ENCODE assay signal across 28 cellular contexts in the genomic region with DNA sequence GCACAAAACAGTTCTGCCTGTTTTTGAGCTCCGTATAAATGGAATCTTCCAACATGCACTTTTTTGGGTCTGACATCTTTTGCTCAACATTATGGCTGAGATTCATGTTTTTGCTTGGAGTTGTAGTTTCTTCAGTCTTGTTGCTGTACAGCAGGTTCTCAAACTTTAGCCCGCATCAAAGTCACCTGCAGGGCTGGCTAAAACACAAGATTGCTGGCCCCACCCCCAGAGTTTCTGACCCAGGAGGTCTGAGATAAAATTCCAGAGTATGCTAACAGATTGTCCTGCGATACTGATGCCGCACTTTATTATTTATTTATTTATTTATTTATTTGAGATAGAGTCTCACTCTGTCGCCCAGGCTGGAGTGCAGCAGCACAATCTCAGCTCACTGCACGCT.
"Had no signal": no experiment of that assay in that cellular context is flagged by ENCODE, and none has a peak within 500 bp of the region (broad histone marks: within the 10 kb centered on the region; RNA-seq: fewer than 3 reads in every experiment).

No MANE protein-coding gene starts in this region.

- H3K36me3 Mint-ChIP-seq: memory B cell; mesothelial cell of epicardium; naive B cell; natural killer cell treated with Interleukin-12 subunit alpha and Interleukin-12 subunit beta and Interleukin-15 and Interleukin-18, amount 100 ng/mL, for 72 hours; stimulated activated effector memory CD8-positive, alpha-beta T cell treated with anti-CD3 and anti-CD28 coated beads, Interleukin-12 subunit alpha, Interleukin-12 subunit beta, amount 100 ng/mL, for 72 hours had no signal

- H3K27me3 ChIP-seq: gastrocnemius medialis, pancreas, sigmoid colon, testis, tibial artery, upper lobe of left lung had no signal

- H3K9me3 ChIP-seq: gastrocnemius medialis, mucosa of descending colon, neutrophil, pancreas, sigmoid colon, stomach, testis, tibial artery, upper lobe of left lung had no signal

- DNase-seq: cortex of kidney; effector CD4-positive, alpha-beta T cell; foreskin fibroblast; gastrocnemius medialis; hippocampal formation; mucosa of descending colon; naive B cell; pancreas; stimulated activated CD4-positive, alpha-beta T cell treated with anti-CD3 and anti-CD28 coated beads, Interleukin-2, amount 100 ng/mL, for 24 hours; stimulated activated CD4-positive, alpha-beta T cell treated with anti-CD3 and anti-CD28 coated beads, Interleukin-4, amount 100 ng/mL, for 24 hours; stimulated activated naive CD4-positive, alpha-beta T cell treated with Interleukin-2 at 50 U/mL for 16 hours; stomach; substantia nigra; testis; tibial artery; upper lobe of left lung had no signal

- ATAC-seq: esophagus mucosa; gastrocnemius medialis; mucosa of descending colon; natural killer cell treated with Interleukin-12 subunit alpha and Interleukin-12 subunit beta and Interleukin-15 and Interleukin-18, amount 100 ng/mL, for 72 hours; pancreas; stimulated activated effector memory CD8-positive, alpha-beta T cell treated with anti-CD3 and anti-CD28 coated beads, Interleukin-12 subunit alpha, Interleukin-12 subunit beta, amount 100 ng/mL, for 72 hours had no signal

- H3K4me3 Mint-ChIP-seq: memory B cell; mesothelial cell of epicardium; naive B cell; neural crest cell; stimulated activated effector memory CD8-positive, alpha-beta T cell treated with anti-CD3 and anti-CD28 coated beads, Interleukin-12 subunit alpha, Interleukin-12 subunit beta, amount 100 ng/mL, for 72 hours had no signal

- H3K27ac Mint-ChIP-seq: memory B cell; stimulated activated effector memory CD8-positive, alpha-beta T cell treated with anti-CD3 and anti-CD28 coated beads, Interleukin-12 subunit alpha, Interleukin-12 subunit beta, amount 100 ng/mL, for 72 hours had no signal

- H3K36me3 ChIP-seq: gastrocnemius medialis, neutrophil, pancreas, sigmoid colon, stomach, tibial artery, upper lobe of left lung had no signal

- H3K27ac ChIP-seq: epithelial cell of prostate, neutrophil, pancreas, testis had no signal

- FAIRE-seq: islet of Langerhans, pancreas, urothelium cell line had no signal

- H3K4me1 ChIP-seq: gastrocnemius medialis, pancreas had no signal

- H3K9me3 Mint-ChIP-seq: memory B cell; mesothelial cell of epicardium; naive B cell; natural killer cell treated with Interleukin-12 subunit alpha and Interleukin-12 subunit beta and Interleukin-15 and Interleukin-18, amount 100 ng/mL, for 72 hours; neural crest cell; stimulated activated effector memory CD8-positive, alpha-beta T cell treated with anti-CD3 and anti-CD28 coated beads, Interleukin-12 subunit alpha, Interleukin-12 subunit beta, amount 100 ng/mL, for 72 hours had no signal

- H3K4me3 ChIP-seq: gastrocnemius medialis, lung, mucosa of descending colon, pancreas, sigmoid colon, stomach, testis, tibial artery, upper lobe of left lung had no signal
